Comparison of ENCODE assay signal across 26 cellular contexts in the genomic region with DNA sequence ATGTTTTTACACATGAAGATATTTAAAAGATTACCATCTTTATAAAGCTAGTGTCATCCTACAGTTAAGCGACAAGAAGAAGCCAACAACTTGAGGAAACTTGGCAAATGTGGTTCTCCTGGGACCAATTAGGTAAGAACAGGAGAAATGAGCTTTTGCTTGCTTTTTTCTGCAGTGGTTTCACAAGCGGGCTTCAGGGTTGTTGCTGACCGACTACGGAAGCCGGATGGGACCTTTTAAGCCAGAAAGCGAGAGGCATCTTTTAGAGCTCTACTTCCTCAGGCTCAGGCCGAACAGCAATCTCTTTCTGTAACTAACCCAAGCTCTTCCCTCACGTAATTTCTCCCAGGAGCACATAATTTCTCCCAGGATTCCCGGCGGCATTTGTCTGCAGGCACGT.
"Had no signal": no experiment of that assay in that cellular context is flagged by ENCODE, and none has a peak within 500 bp of the region (broad histone marks: within the 10 kb centered on the region; RNA-seq: fewer than 3 reads in every experiment).

No MANE protein-coding gene starts in this region.

- H3K27ac Mint-ChIP-seq: activated CD4-positive, alpha-beta memory T cell treated with anti-CD3 and anti-CD28 coated beads for 36 hours; activated CD4-positive, alpha-beta T cell treated with anti-CD3 and anti-CD28 coated beads, Interleukin-2, amount 10 ng/mL, durations not matched to agents 7 days and 5 days; activated naive CD4-positive, alpha-beta T cell treated with anti-CD3 and anti-CD28 coated beads for 36 hours; activated naive CD8-positive, alpha-beta T cell; activated T-helper 17 cell treated with anti-CD3 and anti-CD28 coated beads, Interleukin-2, amount 50 U/mL, for 72 hours had no signal

- ATAC-seq: activated T-helper 17 cell treated with anti-CD3 and anti-CD28 coated beads, Interleukin-2, amount 50 U/mL, for 72 hours; Panc1; Right ventricle myocardium inferior had no signal

- H3K9me3 Mint-ChIP-seq: activated naive CD4-positive, alpha-beta T cell treated with anti-CD3 and anti-CD28 coated beads for 36 hours; activated T-helper 17 cell treated with anti-CD3 and anti-CD28 coated beads, Interleukin-2, amount 50 U/mL, for 72 hours had no signal

- H3K27ac ChIP-seq: SK-N-MC, VCaP had no signal

- H3K4me3 ChIP-seq: SK-N-MC had no signal

- DNase-seq: activated CD4-positive, alpha-beta memory T cell treated with anti-CD3 and anti-CD28 coated beads for 36 hours; activated CD4-positive, alpha-beta T cell treated with anti-CD3 and anti-CD28 coated beads, Interleukin-2, amount 10 ng/mL, durations not matched to agents 7 days and 5 days; activated CD4-positive, CD25-positive, alpha-beta regulatory T cell; activated gamma-delta T cell; activated naive CD4-positive, alpha-beta T cell treated with anti-CD3 and anti-CD28 coated beads for 36 hours; activated T-cell treated with anti-CD3 and anti-CD28 coated beads for 4 hours; activated T-cell treated with anti-CD3 and anti-CD28 coated beads, Interleukin-2, amount 50 U/mL, for 48 hours; cerebellar nuclear complex; NCI-H1092; NCI-H1417; NCI-H1930; NCI-H2171; NCI-H2227 treated with DMSO at 0.1 percent for 48 hours; NCI-H510A; NCI-H526 treated with DMSO at 0.1 percent for 48 hours; NCI-H82; NK-92 treated with Interleukin-12 subunit alpha and Interleukin-12 subunit beta, amount 100 ng/mL, for 24 hours; OCI-M1; RPMI8226; T-helper 1 cell had no signal

- H3K27me3 Mint-ChIP-seq: activated CD4-positive, alpha-beta memory T cell treated with anti-CD3 and anti-CD28 coated beads for 36 hours; activated CD4-positive, alpha-beta T cell treated with anti-CD3 and anti-CD28 coated beads, Interleukin-2, amount 10 ng/mL, durations not matched to agents 7 days and 5 days; activated naive CD8-positive, alpha-beta T cell; activated T-helper 17 cell treated with anti-CD3 and anti-CD28 coated beads, Interleukin-2, amount 50 U/mL, for 72 hours had no signal

- H3K4me3 Mint-ChIP-seq: activated CD4-positive, alpha-beta memory T cell treated with anti-CD3 and anti-CD28 coated beads for 36 hours; activated CD4-positive, alpha-beta T cell treated with anti-CD3 and anti-CD28 coated beads, Interleukin-2, amount 10 ng/mL, durations not matched to agents 7 days and 5 days; activated naive CD4-positive, alpha-beta T cell treated with anti-CD3 and anti-CD28 coated beads for 36 hours; activated naive CD8-positive, alpha-beta T cell; activated T-helper 17 cell treated with anti-CD3 and anti-CD28 coated beads, Interleukin-2, amount 50 U/mL, for 72 hours had no signal

- H3K4me1 Mint-ChIP-seq: activated CD4-positive, alpha-beta T cell treated with anti-CD3 and anti-CD28 coated beads, Interleukin-2, amount 10 ng/mL, durations not matched to agents 7 days and 5 days; activated T-helper 17 cell treated with anti-CD3 and anti-CD28 coated beads, Interleukin-2, amount 50 U/mL, for 72 hours had no signal

- H3K36me3 Mint-ChIP-seq: activated CD4-positive, alpha-beta memory T cell treated with anti-CD3 and anti-CD28 coated beads for 36 hours; activated naive CD8-positive, alpha-beta T cell had no signal
